In genomic region chr19:54224619-54225018, GRCh38 we compare ENCODE assay signal across 13 cellular contexts. TPM values are rescaled to one million over a fixed set of nuclear protein-coding genes. Genes with fewer than 3 reads are reported as not detected.
"Had no signal": no experiment of that assay in that cellular context is flagged by ENCODE, and none has a peak within 500 bp of the region (broad histone marks: within the 10 kb centered on the region; RNA-seq: fewer than 3 reads in every experiment).

No MANE protein-coding gene starts in this region.

RNA-seq across cellular contexts. Expression of gene LILRB3, which starts 1.8 kb away (rescaled TPM):
- total RNA-seq: activated CD4-positive, alpha-beta T cell treated with anti-CD3 and anti-CD28 coated beads for 36 hours; activated CD8-positive, alpha-beta memory T cell treated with anti-CD3 and anti-CD28 coated beads for 36 hours; activated CD8-positive, alpha-beta T cell treated with anti-CD3 and anti-CD28 coated beads for 36 hours; WTC11 had no signal

RNA-seq across cellular contexts. Expression of gene LILRA6, which starts 18.0 kb away (rescaled TPM):
- total RNA-seq: activated B cell treated with CpG ODN at 0.5 μM for 24 hours; activated CD4-positive, alpha-beta T cell treated with anti-CD3 and anti-CD28 coated beads for 36 hours; activated CD8-positive, alpha-beta memory T cell treated with anti-CD3 and anti-CD28 coated beads for 36 hours; activated CD8-positive, alpha-beta memory T cell treated with anti-CD3 and anti-CD28 coated beads, Interleukin-2, amount 10 ng/mL, durations not matched to agents 7 days and 5 days; activated CD8-positive, alpha-beta T cell treated with anti-CD3 and anti-CD28 coated beads for 36 hours; WTC11 had no signal

RNA-seq across cellular contexts. Expression of gene LILRB5, which starts 32.5 kb away (rescaled TPM):
- total RNA-seq: activated CD4-positive, alpha-beta memory T cell treated with anti-CD3 and anti-CD28 coated beads for 36 hours; activated CD4-positive, alpha-beta memory T cell treated with anti-CD3 and anti-CD28 coated beads, Interleukin-2, amount 10 ng/mL, durations not matched to agents 7 days and 5 days; activated CD4-positive, alpha-beta T cell treated with anti-CD3 and anti-CD28 coated beads for 36 hours; activated CD4-positive, alpha-beta T cell treated with anti-CD3 and anti-CD28 coated beads, Interleukin-2, amount 10 ng/mL, durations not matched to agents 24 days and 14 days; activated CD4-positive, alpha-beta T cell treated with anti-CD3 and anti-CD28 coated beads, Interleukin-2, amount 10 ng/mL, durations not matched to agents 7 days and 5 days; activated CD8-positive, alpha-beta memory T cell treated with anti-CD3 and anti-CD28 coated beads for 36 hours; activated CD8-positive, alpha-beta memory T cell treated with anti-CD3 and anti-CD28 coated beads, Interleukin-2, amount 10 ng/mL, durations not matched to agents 7 days and 5 days; activated CD8-positive, alpha-beta T cell treated with anti-CD3 and anti-CD28 coated beads for 36 hours; activated CD8-positive, alpha-beta T cell treated with anti-CD3 and anti-CD28 coated beads, Interleukin-2, amount 10 ng/mL, durations not matched to agents 7 days and 5 days; T-helper 1 cell treated with Interleukin-12 subunit alpha and Interleukin-12 subunit beta and Interleukin-4 antibody, amounts not matched to agents 30 ng/mL and 1 ng/mL, for 36 hours; T-helper 2 cell treated with Interferon-gamma antibody and Interleukin-4, amounts not matched to agents 100 ng/mL and 5 ng/mL, for 36 hours had no signal
